In the genomic region with DNA sequence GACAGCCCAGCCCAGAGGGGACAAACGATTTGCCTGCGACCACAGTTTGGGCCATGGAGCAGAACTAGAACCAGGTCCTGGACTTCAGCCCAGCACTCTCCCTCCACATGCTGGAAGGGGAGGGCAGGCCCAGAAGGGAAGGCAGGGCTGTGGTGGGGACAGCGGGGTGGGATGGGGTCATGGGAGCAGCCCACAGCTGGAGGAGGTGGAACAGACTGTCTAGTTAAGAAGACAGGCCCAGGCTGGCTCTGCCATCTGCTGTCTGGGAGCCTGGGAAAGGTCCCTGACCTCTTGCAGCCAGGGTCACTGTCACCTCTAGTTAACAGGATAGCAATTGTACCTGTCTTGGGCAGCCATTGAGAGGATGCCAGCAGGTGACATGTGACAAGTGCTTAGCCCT, we compare ENCODE assay signal across 33 cellular contexts.
"Had no signal": no experiment of that assay in that cellular context is flagged by ENCODE, and none has a peak within 500 bp of the region (broad histone marks: within the 10 kb centered on the region; RNA-seq: fewer than 3 reads in every experiment).

No MANE protein-coding gene starts in this region.

- H3K4me1 Mint-ChIP-seq: activated T-helper 17 cell treated with anti-CD3 and anti-CD28 coated beads, Interleukin-2, amount 50 U/mL, for 72 hours had no signal

- H3K4me3 ChIP-seq: adrenal gland, body of pancreas, esophagus muscularis mucosa, gastrocnemius medialis, heart left ventricle had no signal

- ATAC-seq: activated CD4-positive, CD25-positive, alpha-beta regulatory T cell treated with anti-CD3 and anti-CD28 coated beads, Interleukin-2, amount 50 U/mL, for 24 hours; activated CD8-positive, alpha-beta T cell treated with anti-CD3 and anti-CD28 coated beads for 36 hours; activated T-cell treated with anti-CD3 and anti-CD28 coated beads, Interleukin-2, amount 50 U/mL, for 4 hours; activated T-helper 17 cell treated with anti-CD3 and anti-CD28 coated beads, Interleukin-2, amount 50 U/mL, for 72 hours; body of pancreas; effector memory CD8-positive, alpha-beta T cell; foreskin keratinocyte; heart left ventricle had no signal

- H3K4me1 ChIP-seq: adrenal gland, body of pancreas, esophagus muscularis mucosa, foreskin keratinocyte, gastrocnemius medialis had no signal

- H3K27me3 Mint-ChIP-seq: activated B cell treated with CpG ODN at 0.5 μM for 24 hours; activated naive CD8-positive, alpha-beta T cell; activated T-helper 17 cell treated with anti-CD3 and anti-CD28 coated beads, Interleukin-2, amount 50 U/mL, for 72 hours had no signal

- H3K36me3 Mint-ChIP-seq: activated naive CD8-positive, alpha-beta T cell had no signal

- H3K9me3 ChIP-seq: adrenal gland, body of pancreas, esophagus muscularis mucosa, gastrocnemius medialis, heart left ventricle had no signal

- DNase-seq: activated B cell treated with CpG ODN at 0.5 μM for 24 hours; activated CD4-positive, alpha-beta T cell treated with anti-CD3 and anti-CD28 coated beads for 48 hours; activated CD4-positive, alpha-beta T cell treated with anti-CD3 and anti-CD28 coated beads, Interleukin-2, amount 50 U/mL, for 1 hour; activated CD4-positive, alpha-beta T cell treated with anti-CD3 and anti-CD28 coated beads, Interleukin-2, amount 50 U/mL, for 48 hours; activated CD8-positive, alpha-beta memory T cell treated with anti-CD3 and anti-CD28 coated beads for 24 hours; activated CD8-positive, alpha-beta T cell treated with anti-CD3 and anti-CD28 coated beads for 36 hours; activated effector memory CD4-positive, alpha-beta T cell treated with Interleukin-2 at 50 U/mL for 16 hours; activated gamma-delta T cell treated with Interleukin-2 at 50 U/mL for 16 hours; activated naive CD4-positive, alpha-beta T cell treated with anti-CD3 and anti-CD28 coated beads, Interleukin-2, amount 50 U/mL, for 16 hours; activated naive CD4-positive, alpha-beta T cell treated with Interleukin-2 at 50 U/mL for 16 hours; activated T-cell treated with anti-CD3 and anti-CD28 coated beads, Interleukin-2, amount 50 U/mL, for 4 hours; amygdala; aorta; body of pancreas; caudate nucleus; cortex of kidney; dermis blood vessel endothelial cell; effector CD4-positive, alpha-beta T cell; effector memory CD8-positive, alpha-beta T cell; erythroblast; foreskin keratinocyte; gastrocnemius medialis; glutamatergic neuron; heart left ventricle; T-helper 1 cell; T-helper 2 cell had no signal

- H3K27me3 ChIP-seq: adrenal gland, body of pancreas, esophagus muscularis mucosa, foreskin keratinocyte, gastrocnemius medialis had no signal

- H3K27ac ChIP-seq: adrenal gland, body of pancreas, esophagus muscularis mucosa, foreskin keratinocyte, gastrocnemius medialis, heart left ventricle, VCaP had no signal

- H3K36me3 ChIP-seq: adrenal gland, esophagus muscularis mucosa, gastrocnemius medialis, heart left ventricle had no signal

- H3K9me3 Mint-ChIP-seq: activated B cell treated with CpG ODN at 0.5 μM for 24 hours; activated CD8-positive, alpha-beta T cell treated with anti-CD3 and anti-CD28 coated beads for 36 hours; activated T-cell treated with anti-CD3 and anti-CD28 coated beads, Interleukin-2, amount 50 U/mL, for 4 hours; activated T-helper 17 cell treated with anti-CD3 and anti-CD28 coated beads, Interleukin-2, amount 50 U/mL, for 72 hours; effector memory CD8-positive, alpha-beta T cell had no signal

- FAIRE-seq: colon had no signal

- H3K4me3 Mint-ChIP-seq: activated B cell treated with CpG ODN at 0.5 μM for 24 hours; activated CD8-positive, alpha-beta T cell treated with anti-CD3 and anti-CD28 coated beads for 36 hours; activated naive CD8-positive, alpha-beta T cell; activated T-cell treated with anti-CD3 and anti-CD28 coated beads, Interleukin-2, amount 50 U/mL, for 4 hours; activated T-helper 17 cell treated with anti-CD3 and anti-CD28 coated beads, Interleukin-2, amount 50 U/mL, for 72 hours; effector memory CD8-positive, alpha-beta T cell had no signal

- H3K27ac Mint-ChIP-seq: activated B cell treated with CpG ODN at 0.5 μM for 24 hours; activated CD8-positive, alpha-beta T cell treated with anti-CD3 and anti-CD28 coated beads for 36 hours; activated naive CD8-positive, alpha-beta T cell; activated T-helper 17 cell treated with anti-CD3 and anti-CD28 coated beads, Interleukin-2, amount 50 U/mL, for 72 hours; effector memory CD8-positive, alpha-beta T cell had no signal
